In genomic region chr2:74482801-74483674, GRCh38 we compare ENCODE assay signal across 1 cellular context.
TF ChIP-seq lines count a peak whose summit lies in the region.

A gene with protein sequence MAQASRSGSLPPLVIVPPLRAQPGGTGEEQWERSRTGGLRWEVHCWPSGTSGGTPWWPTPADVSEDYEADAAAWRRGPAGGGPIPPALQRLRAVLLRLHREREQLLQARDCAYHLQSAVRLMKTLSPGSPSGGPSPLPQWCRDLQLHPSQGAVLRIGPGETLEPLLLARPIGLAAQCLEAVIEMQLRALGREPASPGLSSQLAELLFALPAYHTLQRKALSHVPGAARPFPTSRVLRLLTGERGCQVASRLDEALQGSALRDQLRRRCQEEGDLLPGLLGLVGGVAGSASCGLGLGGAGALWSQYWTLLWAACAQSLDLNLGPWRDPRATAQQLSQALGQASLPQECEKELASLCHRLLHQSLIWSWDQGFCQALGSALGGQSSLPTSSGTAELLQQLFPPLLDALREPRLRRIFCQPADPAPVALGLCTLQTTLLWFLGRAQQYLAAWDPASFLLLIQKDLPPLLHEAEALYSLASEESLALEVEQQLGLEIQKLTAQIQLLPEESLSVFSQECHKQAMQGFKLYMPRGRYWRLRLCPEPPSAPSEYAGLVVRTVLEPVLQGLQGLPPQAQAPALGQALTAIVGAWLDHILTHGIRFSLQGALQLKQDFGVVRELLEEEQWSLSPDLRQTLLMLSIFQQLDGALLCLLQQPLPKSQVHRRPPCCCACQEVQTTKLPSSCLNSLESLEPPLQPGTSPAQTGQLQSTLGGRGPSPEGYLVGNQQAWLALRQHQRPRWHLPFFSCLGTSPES (minus strand): TSS chr2:74482998. CDS start chr2:74482837, 161 bp downstream.
TSS of gene TTC31 (plus strand) at chr2:74483081. CDS start at chr2:74483096, 15 bp downstream.

TF ChIP-seq in HepG2, 621 proteins besides CTCF, POLR2A, EP300 and RAD21 (continued from another document and continues in another):
- TF ChIP-seq, protein P1, sequence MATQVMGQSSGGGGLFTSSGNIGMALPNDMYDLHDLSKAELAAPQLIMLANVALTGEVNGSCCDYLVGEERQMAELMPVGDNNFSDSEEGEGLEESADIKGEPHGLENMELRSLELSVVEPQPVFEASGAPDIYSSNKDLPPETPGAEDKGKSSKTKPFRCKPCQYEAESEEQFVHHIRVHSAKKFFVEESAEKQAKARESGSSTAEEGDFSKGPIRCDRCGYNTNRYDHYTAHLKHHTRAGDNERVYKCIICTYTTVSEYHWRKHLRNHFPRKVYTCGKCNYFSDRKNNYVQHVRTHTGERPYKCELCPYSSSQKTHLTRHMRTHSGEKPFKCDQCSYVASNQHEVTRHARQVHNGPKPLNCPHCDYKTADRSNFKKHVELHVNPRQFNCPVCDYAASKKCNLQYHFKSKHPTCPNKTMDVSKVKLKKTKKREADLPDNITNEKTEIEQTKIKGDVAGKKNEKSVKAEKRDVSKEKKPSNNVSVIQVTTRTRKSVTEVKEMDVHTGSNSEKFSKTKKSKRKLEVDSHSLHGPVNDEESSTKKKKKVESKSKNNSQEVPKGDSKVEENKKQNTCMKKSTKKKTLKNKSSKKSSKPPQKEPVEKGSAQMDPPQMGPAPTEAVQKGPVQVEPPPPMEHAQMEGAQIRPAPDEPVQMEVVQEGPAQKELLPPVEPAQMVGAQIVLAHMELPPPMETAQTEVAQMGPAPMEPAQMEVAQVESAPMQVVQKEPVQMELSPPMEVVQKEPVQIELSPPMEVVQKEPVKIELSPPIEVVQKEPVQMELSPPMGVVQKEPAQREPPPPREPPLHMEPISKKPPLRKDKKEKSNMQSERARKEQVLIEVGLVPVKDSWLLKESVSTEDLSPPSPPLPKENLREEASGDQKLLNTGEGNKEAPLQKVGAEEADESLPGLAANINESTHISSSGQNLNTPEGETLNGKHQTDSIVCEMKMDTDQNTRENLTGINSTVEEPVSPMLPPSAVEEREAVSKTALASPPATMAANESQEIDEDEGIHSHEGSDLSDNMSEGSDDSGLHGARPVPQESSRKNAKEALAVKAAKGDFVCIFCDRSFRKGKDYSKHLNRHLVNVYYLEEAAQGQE (IDR thresholded peaks at IDR 0.05; ENCODE audit: borderline replicate concordance in 1 of 2, low read depth in 1 of 2, low read length in 2 of 2), result peak in 1 of 2 experiments; percentile 62; a peak in 1 of 4 replicates
- TF ChIP-seq RBM22 (optimal IDR thresholded peaks at IDR 0.05; ENCODE audit: low read length) (no peak), ZNF326 (CRISPR knock-in tag; IDR thresholded peaks at IDR 0.05; ENCODE audit: borderline replicate concordance) (no peak), ZNF260 (CRISPR knock-in tag; IDR thresholded peaks at IDR 0.05; ENCODE audit: borderline replicate concordance, low read depth) (no peak), SRSF4 (IDR thresholded peaks at IDR 0.05; ENCODE audit: low read depth, low read length, poor library complexity, severe bottlenecking) (no peak), TAF15 (IDR thresholded peaks at IDR 0.05; ENCODE audit: low read depth, low read length, poor library complexity, severe bottlenecking) (peak; percentile 74), ZNF143 (CRISPR knock-in tag; IDR thresholded peaks at IDR 0.05) (peak; percentile 86), RNF2 (conservative IDR thresholded peaks at IDR 0.05; ENCODE audit: low read depth) (no peak), IKZF5 (CRISPR knock-in tag; IDR thresholded peaks at IDR 0.05) (peak; percentile 90), SIX4 (CRISPR knock-in tag; IDR thresholded peaks at IDR 0.05) (peak; percentile 91), ZNF713 (CRISPR knock-in tag; IDR thresholded peaks at IDR 0.05) (0 out of 2 replicates have a peak, but pooled peaks have one; percentile 28), PITX1 (CRISPR knock-in tag; IDR thresholded peaks at IDR 0.05) (peak; percentile 86), NFATC3 (CRISPR knock-in tag; IDR thresholded peaks at IDR 0.05) (peak; percentile 81; the same call in 1 of the 2 replicates), ZSCAN30 (CRISPR knock-in tag; IDR thresholded peaks at IDR 0.05) (no peak), ZNF776 (CRISPR knock-in tag; IDR thresholded peaks at IDR 0.05) (peak; percentile 12; the same call in 1 of the 2 replicates), ZSCAN12 (CRISPR knock-in tag; IDR thresholded peaks at IDR 0.05) (no peak; the same call in 1 of the 2 replicates), HBP1 (CRISPR knock-in tag; IDR thresholded peaks at IDR 0.05; ENCODE audit: low read depth) (peak; percentile 86), DBP (CRISPR knock-in tag; IDR thresholded peaks at IDR 0.05; ENCODE audit: not compliant biosample characterization) (no peak), ZNF318 (CRISPR knock-in tag; IDR thresholded peaks at IDR 0.05) (no peak; the same call in 1 of the 2 replicates), ZNF431 (CRISPR knock-in tag; IDR thresholded peaks at IDR 0.05; ENCODE audit: borderline replicate concordance, low read depth) (peak; percentile 75; the same call in 1 of the 2 replicates), HMG20A (CRISPR knock-in tag; IDR thresholded peaks at IDR 0.05; ENCODE audit: borderline replicate concordance) (0 out of 2 replicates have a peak, but pooled peaks have one; percentile 6), ZC3H13 (CRISPR knock-in tag; IDR thresholded peaks at IDR 0.05) (peak; percentile 98), ZFP36L1 (CRISPR knock-in tag; IDR thresholded peaks at IDR 0.05) (no peak; the same call in 1 of the 2 replicates), HDAC6 (IDR thresholded peaks at IDR 0.05; ENCODE audit: low read depth, low read length) (no peak), ZNF24 (IDR thresholded peaks at IDR 0.05) (no peak), GLMP (CRISPR knock-in tag; IDR thresholded peaks at IDR 0.05; ENCODE audit: borderline replicate concordance) (no peak), ZNF510 (CRISPR knock-in tag; IDR thresholded peaks at IDR 0.05; ENCODE audit: low read depth) (peak; percentile 64; the same call in 1 of the 2 replicates)
- TF ChIP-seq, protein P2, sequence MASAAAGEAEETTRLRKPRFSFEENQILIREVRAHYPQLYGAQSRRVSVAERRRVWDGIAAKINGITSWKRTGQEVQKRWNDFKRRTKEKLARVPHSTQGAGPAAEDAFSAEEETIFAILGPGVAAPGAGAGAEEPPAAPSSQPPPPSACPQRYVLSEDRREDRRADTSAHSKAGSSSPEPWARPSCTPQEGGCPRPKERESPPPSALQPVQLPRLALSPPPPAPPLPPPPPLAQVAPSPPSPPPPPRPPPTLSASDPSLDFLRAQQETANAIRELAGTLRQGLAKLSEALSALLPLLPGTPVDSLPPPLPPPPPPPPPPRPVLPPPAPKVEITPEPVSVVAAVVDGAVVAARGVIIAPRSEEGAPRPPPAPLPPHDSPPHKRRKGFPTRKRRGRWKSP (CRISPR knock-in tag; IDR thresholded peaks at IDR 0.05), result peak; percentile 85
- TF ChIP-seq, protein P3, sequence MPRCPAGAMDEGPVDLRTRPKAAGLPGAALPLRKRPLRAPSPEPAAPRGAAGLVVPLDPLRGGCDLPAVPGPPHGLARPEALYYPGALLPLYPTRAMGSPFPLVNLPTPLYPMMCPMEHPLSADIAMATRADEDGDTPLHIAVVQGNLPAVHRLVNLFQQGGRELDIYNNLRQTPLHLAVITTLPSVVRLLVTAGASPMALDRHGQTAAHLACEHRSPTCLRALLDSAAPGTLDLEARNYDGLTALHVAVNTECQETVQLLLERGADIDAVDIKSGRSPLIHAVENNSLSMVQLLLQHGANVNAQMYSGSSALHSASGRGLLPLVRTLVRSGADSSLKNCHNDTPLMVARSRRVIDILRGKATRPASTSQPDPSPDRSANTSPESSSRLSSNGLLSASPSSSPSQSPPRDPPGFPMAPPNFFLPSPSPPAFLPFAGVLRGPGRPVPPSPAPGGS (CRISPR knock-in tag; IDR thresholded peaks at IDR 0.05), result no peak; the same call in 1 of the 2 replicates
